In the genomic region with DNA sequence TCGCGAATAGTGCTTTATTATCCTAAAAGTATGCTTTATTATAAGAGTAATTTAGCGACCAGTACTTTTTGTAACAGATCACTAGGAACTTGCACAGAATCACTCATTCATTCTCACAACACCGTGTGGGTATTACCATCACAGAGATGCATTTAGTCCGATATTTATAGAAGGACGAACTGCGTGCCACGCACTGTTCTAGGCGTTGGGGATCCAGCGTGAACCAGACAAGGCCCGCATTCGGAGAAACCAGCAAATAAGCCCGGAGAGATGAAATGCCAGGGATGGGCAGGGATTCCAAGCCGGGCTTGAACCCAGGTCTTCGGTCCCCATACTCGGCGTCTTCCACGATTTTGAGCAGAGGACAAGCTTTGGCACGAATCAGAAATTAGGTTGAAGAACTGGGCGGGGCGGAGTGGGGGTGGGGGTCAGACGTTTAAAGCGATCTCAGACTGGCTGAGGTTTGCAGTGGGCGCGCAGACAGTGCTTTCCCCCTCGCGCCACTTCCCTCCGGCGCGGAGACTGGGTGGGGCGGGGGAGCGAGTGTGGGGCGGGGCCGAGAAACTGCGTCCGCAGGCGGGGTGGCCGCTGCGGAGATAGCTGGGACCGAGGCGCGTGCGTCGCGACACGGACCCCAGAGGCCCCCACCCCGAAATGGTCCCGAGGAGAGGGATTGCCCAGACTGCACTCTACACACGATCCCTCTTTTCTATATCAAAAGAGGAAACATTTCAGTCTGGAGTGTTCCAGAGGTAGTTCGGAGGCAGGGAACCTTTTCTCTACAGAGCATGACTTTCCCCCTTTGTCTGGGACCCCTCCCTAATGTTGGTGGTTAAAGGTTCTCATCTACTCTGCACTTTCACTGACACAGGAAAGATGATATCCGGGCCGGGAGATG, we compare ENCODE assay signal across 8 cellular contexts. TPM values are rescaled to one million over a fixed set of nuclear protein-coding genes. Genes with fewer than 3 reads are reported as not detected.
DNase-seq lines count a peak whose midpoint lies in the region; ATAC-seq and TF ChIP-seq lines count a peak whose summit lies in the region.

No MANE protein-coding gene starts in this region.

- no peak overlapping the region for H2BK20ac ChIP-seq in IMR-90 (ENCODE audit: low read depth, low read length)

- H3K9me3 Mint-ChIP-seq in T-cell: no peaks in the 10 kb centered on the region

- H3K4me3 Mint-ChIP-seq in T-cell: peak overlapping the region; percentile 94 to 99 (median 99)

- DNase-seq in C1 segment of cervical spinal cord (lab: John Stamatoyannopoulos, UW): peak in 9 of 14 donors; percentile 15 to 45 (median 39)
- no peak for DNase-seq in IMR-90
- peak; percentile 71 to 96 (median 92) for DNase-seq in T-cell
- peak; percentile 31 to 85 for DNase-seq in ascending aorta (ENCODE audit: low spot score in 2 of 2)
- no peak for DNase-seq in kidney epithelial cell (ENCODE audit: low read depth)
- DNase-seq in stimulated activated CD4-positive, alpha-beta T cell treated with anti-CD3 and anti-CD28 coated beads, Interleukin-2, amount 100 ng/mL, for 48 hours: peak; percentile 67 to 69
- DNase-seq in EL: no peak

- no peak for ATAC-seq in IMR-90 (ENCODE audit: low read depth)
- ATAC-seq in T-cell (replicated peaks in 1 of 4): peak; percentile 64 to 73 (median 64)
- ATAC-seq in HG02571 (IDR thresholded peaks at IDR 0.05; ENCODE audit: unreplicated experiment): no peak

- peak overlapping the region; percentile 40 for H2AFZ ChIP-seq in IMR-90 (replicated peaks; ENCODE audit: low read length, poor library complexity)

- no peak overlapping the region for H4K91ac ChIP-seq in IMR-90 (ENCODE audit: insufficient read depth, low read depth, low read length)

- POLR2A ChIA-PET in IMR-90 (lab: Charles Lee; ENCODE audit: unreplicated experiment) (no interaction called here), T-cell (lab: Charles Lee) (interaction anchor here (0.6 to 3.1 kb wide), 23 partner anchors 10 to 265 kb away, joined by 3 to 121 read pairs (median 6); no protein-coding TSS in a partner anchor)

- TF ChIP-seq POLR2A in IMR-90 (IDR thresholded peaks at IDR 0.05; ENCODE audit: low read depth, low read length): no peak

- H3K4me3 ChIP-seq in IMR-90 (ENCODE audit: insufficient read depth, low read depth, low read length) (no peak overlapping the region), ascending aorta (peak overlapping the region; percentile 59 to 63), kidney epithelial cell (ENCODE audit: low read depth, low read length) (peak overlapping the region; percentile 9)

- H2BK120ac ChIP-seq in IMR-90 (ENCODE audit: low read depth, low read length): no peak overlapping the region

- H3K18ac ChIP-seq in IMR-90 (ENCODE audit: low read depth, low read length): no peak overlapping the region

- H4K20me1 ChIP-seq in IMR-90 (ENCODE audit: insufficient read depth, low read length): no peaks in the 10 kb centered on the region

- no peak overlapping the region for H2BK15ac ChIP-seq in IMR-90 (ENCODE audit: low read depth, low read length)

- no peak overlapping the region for H3K14ac ChIP-seq in IMR-90 (replicated peaks; ENCODE audit: low read depth, low read length)

- CTCF ChIA-PET in IMR-90 (lab: Yijun Ruan, JAX) (no interaction called here), T-cell (lab: Charles Lee) (interaction anchor here in 1 of 2 donors (0.7 to 2.1 kb wide), 8 partner anchors 10 to 265 kb away, joined by 3 to 11 read pairs (median 6); no protein-coding TSS in a partner anchor)

- intact Hi-C loops in IMR-90 (cut with micrococcal nuclease) (no loop called here), ascending aorta (cut with DNase I) (no loop called here)

- no peak for TF ChIP-seq RAD21 in IMR-90 (IDR thresholded peaks at IDR 0.05; ENCODE audit: low read length)

- H3K9me3 ChIP-seq in IMR-90 (ENCODE audit: control insufficient read depth, insufficient read depth, low read length): no peaks in the 10 kb centered on the region
- no peaks in the 10 kb centered on the region for H3K9me3 ChIP-seq in ascending aorta

- H2AK9ac ChIP-seq in IMR-90 (replicated peaks; ENCODE audit: low read depth, low read length, poor library complexity): no peak overlapping the region

- H3K79me1 ChIP-seq in IMR-90 (ENCODE audit: low read depth in 1 of 2, low read length in 2 of 2): no peaks in the 10 kb centered on the region

- H3K27ac Mint-ChIP-seq in T-cell: peak overlapping the region; percentile 96 to 97

- H4K8ac ChIP-seq in IMR-90 (ENCODE audit: low read depth in 2 of 2, low read length in 2 of 2): no peak overlapping the region

- H3K9me1 ChIP-seq in IMR-90 (ENCODE audit: insufficient read depth, low read length): no peaks in the 10 kb centered on the region

- H3K4me2 ChIP-seq in IMR-90 (ENCODE audit: low read depth, low read length): peak overlapping the region; percentile 80

- TF ChIP-seq CTCF in IMR-90 (conservative IDR thresholded peaks at IDR 0.05; ENCODE audit: low read depth, low read length) (no peak), ascending aorta (IDR thresholded peaks at IDR 0.05) (no peak), kidney epithelial cell (IDR thresholded peaks at IDR 0.05; ENCODE audit: insufficient read depth, low read length, poor library complexity, severe bottlenecking) (no peak)

- no peak overlapping the region for H3K4ac ChIP-seq in IMR-90 (ENCODE audit: low read depth, low read length)

- H3K23ac ChIP-seq in IMR-90 (ENCODE audit: low read depth, low read length): no peak overlapping the region

- peaks cover 57% of the 10 kb centered on the region for H3K27me3 ChIP-seq in IMR-90 (ENCODE audit: control insufficient read depth, insufficient read depth, low read length)
- peaks cover 4% of the 10 kb centered on the region for H3K27me3 ChIP-seq in ascending aorta
- peaks cover 34% of the 10 kb centered on the region for H3K27me3 ChIP-seq in kidney epithelial cell (ENCODE audit: control insufficient read depth, insufficient read depth, low read length)

- peaks cover 65 to 72% (median 65%) of the 10 kb centered on the region in 3 donors for H3K4me1 Mint-ChIP-seq in T-cell

- dilution Hi-C loops in IMR-90 (cut with HindIII; ENCODE audit: low sequenced_read_pairs, unreplicated experiment): no loop called here

- H3K56ac ChIP-seq in IMR-90 (ENCODE audit: extremely low read depth, insufficient read depth, low read length): no peak overlapping the region

- no TSS peak for BruUV-seq in IMR-90 (replicated peaks; lab: Mats Ljungman, UMichigan)

- H4K5ac ChIP-seq in IMR-90 (ENCODE audit: low read depth, low read length): no peak overlapping the region

- H3K9ac ChIP-seq in IMR-90 (ENCODE audit: low read depth, low read length): no peak overlapping the region

- H3K36me3 ChIP-seq in IMR-90 (ENCODE audit: control insufficient read depth, insufficient read depth, low read length): no peaks in the 10 kb centered on the region
- H3K36me3 ChIP-seq in ascending aorta: no peaks in the 10 kb centered on the region
- no peaks in the 10 kb centered on the region for H3K36me3 ChIP-seq in kidney epithelial cell (ENCODE audit: control insufficient read depth, insufficient read depth, low read length)

- no peaks in the 10 kb centered on the region for H3K27me3 Mint-ChIP-seq in T-cell

- WGBS in IMR-90 (ENCODE audit: extremely low coverage in 2 of 2, insufficient read length in 1 of 2), 2 experiments: no CpG with 5 or more reads among the region's 52 CpGs

- no peak overlapping the region for H2AK5ac ChIP-seq in IMR-90 (ENCODE audit: low read depth, low read length)

- H3K4me1 ChIP-seq in IMR-90 (ENCODE audit: control insufficient read depth, insufficient read depth, low read length) (peaks cover 1% of the 10 kb centered on the region; the same call in 1 of the 2 replicates), ascending aorta (peaks cover 0 to 13% of the 10 kb centered on the region in 2 donors)

- peaks cover 26% of the 10 kb centered on the region for H3K36me3 Mint-ChIP-seq in T-cell

- no peak overlapping the region for H2BK5ac ChIP-seq in IMR-90 (ENCODE audit: low read depth, low read length, poor library complexity, severe bottlenecking)

- H3K27ac ChIP-seq in IMR-90 (ENCODE audit: insufficient read depth, low read length) (no peak overlapping the region), ascending aorta (no peak overlapping the region)

- in situ Hi-C loops in IMR-90 (cut with MboI; ENCODE audit: low sequenced_read_pairs): no loop called here

TF ChIP-seq in IMR-90, 13 proteins besides CTCF, POLR2A, EP300 and RAD21:
- TF ChIP-seq BHLHE40 (IDR thresholded peaks at IDR 0.05; ENCODE audit: low read depth, low read length): no peak
- no peak for TF ChIP-seq MAFK (IDR thresholded peaks at IDR 0.05; ENCODE audit: low read depth, low read length)
- TF ChIP-seq, protein P1, sequence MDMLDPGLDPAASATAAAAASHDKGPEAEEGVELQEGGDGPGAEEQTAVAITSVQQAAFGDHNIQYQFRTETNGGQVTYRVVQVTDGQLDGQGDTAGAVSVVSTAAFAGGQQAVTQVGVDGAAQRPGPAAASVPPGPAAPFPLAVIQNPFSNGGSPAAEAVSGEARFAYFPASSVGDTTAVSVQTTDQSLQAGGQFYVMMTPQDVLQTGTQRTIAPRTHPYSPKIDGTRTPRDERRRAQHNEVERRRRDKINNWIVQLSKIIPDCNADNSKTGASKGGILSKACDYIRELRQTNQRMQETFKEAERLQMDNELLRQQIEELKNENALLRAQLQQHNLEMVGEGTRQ (IDR thresholded peaks at IDR 0.05; ENCODE audit: low read depth, low read length): no peak
- no peak for TF ChIP-seq MXI1 (IDR thresholded peaks at IDR 0.05; ENCODE audit: borderline replicate concordance, low read depth, low read length)
- TF ChIP-seq, protein P2, sequence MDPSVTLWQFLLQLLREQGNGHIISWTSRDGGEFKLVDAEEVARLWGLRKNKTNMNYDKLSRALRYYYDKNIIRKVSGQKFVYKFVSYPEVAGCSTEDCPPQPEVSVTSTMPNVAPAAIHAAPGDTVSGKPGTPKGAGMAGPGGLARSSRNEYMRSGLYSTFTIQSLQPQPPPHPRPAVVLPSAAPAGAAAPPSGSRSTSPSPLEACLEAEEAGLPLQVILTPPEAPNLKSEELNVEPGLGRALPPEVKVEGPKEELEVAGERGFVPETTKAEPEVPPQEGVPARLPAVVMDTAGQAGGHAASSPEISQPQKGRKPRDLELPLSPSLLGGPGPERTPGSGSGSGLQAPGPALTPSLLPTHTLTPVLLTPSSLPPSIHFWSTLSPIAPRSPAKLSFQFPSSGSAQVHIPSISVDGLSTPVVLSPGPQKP (IDR thresholded peaks at IDR 0.05; ENCODE audit: borderline replicate concordance, low read depth, low read length): no peak
- TF ChIP-seq FOS (IDR thresholded peaks at IDR 0.05; ENCODE audit: low read depth, low read length): no peak
- TF ChIP-seq NFE2L2 (IDR thresholded peaks at IDR 0.05; ENCODE audit: low read depth, low read length): no peak
- no peak for TF ChIP-seq SMC3 (IDR thresholded peaks at IDR 0.05; ENCODE audit: low read depth, low read length)
- no peak for TF ChIP-seq RCOR1 (IDR thresholded peaks at IDR 0.05; ENCODE audit: insufficient replicate concordance, low read length)

RNA-seq across cellular contexts. Expression of a gene that starts 1.1 kb away (rescaled TPM):
- total RNA-seq in IMR-90 (2012; rRNA removed) (not detected in 2 replicates), T-cell (1,000 to 10,000 TPM in 2 of 5 donors, 100 to 1,000 TPM in 3; 274 to 1,514 (median 326) TPM), ascending aorta (15.5 TPM), kidney epithelial cell (0.68 and 0.88 TPM in 2 replicates)
- polyA plus RNA-seq in IMR-90 (2012; rRNA removed): not detected in 2 replicates
- polyA plus RNA-seq in IMR-90 (2012; cell fraction: cytosol; rRNA removed): not detected in 2 replicates
- polyA plus RNA-seq in IMR-90 (2012; cell fraction: nucleus; rRNA removed; ENCODE audit: low replicate concordance): not detected in 2 replicates

Comparison
In these comparisons a context has a peak if more than half of its experiments do, and no peak if none do; other contexts are left out.
1. DNase-seq: peak in C1 segment of cervical spinal cord (9 of 14), T-cell (34 of 34), ascending aorta (2 of 2) and stimulated activated CD4-positive, alpha-beta T cell treated with anti-CD3 and anti-CD28 coated beads, Interleukin-2, amount 100 ng/mL, for 48 hours (2 of 2); none in IMR-90 (single experiment), kidney epithelial cell (single experiment) and EL (single experiment).
2. ATAC-seq: peak in T-cell (4 of 4); none in IMR-90 (single experiment) and HG02571 (single experiment).
3. RNA of a gene that starts 1.1 kb away (total RNA-seq): 274 to 1,514 TPM in T-cell; 15.5 TPM in ascending aorta (single experiment), 0.68 to 0.88 TPM in kidney epithelial cell and not detected in IMR-90; every median in the first group is over 10 times any median in the second.